Comparison of ENCODE assay signal across 31 cellular contexts in the genomic region with DNA sequence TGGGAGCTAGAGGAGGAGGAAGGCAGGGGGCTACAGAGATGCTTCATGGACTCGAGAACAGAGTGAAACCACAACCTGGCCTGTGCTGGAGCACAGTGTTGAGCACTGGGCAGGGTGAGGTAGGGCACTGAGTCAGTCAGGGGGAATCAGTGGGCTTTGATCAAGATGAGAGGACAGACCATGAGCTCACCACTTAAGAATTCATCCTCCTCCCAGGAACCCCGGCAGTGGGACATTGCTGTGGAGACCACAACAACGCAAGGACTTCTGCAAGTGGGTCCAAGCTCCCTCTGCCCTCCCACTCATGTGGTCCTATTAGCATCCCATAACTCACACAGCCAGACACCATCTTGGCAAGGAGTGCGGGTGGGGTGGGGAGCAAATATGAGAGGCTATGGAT. TPM values are rescaled to one million over a fixed set of nuclear protein-coding genes. Genes with fewer than 3 reads are reported as not detected.
DNase-seq lines count a peak whose midpoint lies in the region; ATAC-seq and TF ChIP-seq lines count a peak whose summit lies in the region.
"Had no signal": no experiment of that assay in that cellular context is flagged by ENCODE, and none has a peak within 500 bp of the region (broad histone marks: within the 10 kb centered on the region; RNA-seq: fewer than 3 reads in every experiment).

No MANE protein-coding gene starts in this region.

- H3K27me3 ChIP-seq in H7 (ENCODE audit: control insufficient read depth, insufficient read depth, low read length): no peaks in the 10 kb centered on the region
- no peaks in the 10 kb centered on the region for H3K27me3 ChIP-seq in left lung
- H3K27me3 ChIP-seq: BLaER1 treated with 17β-estradiol and CSF1 and Interleukin-3, amounts not matched to agents 10 nM and 100 nM; thyroid gland; vagina had no signal

- H3K4me3 ChIP-seq in H7 (ENCODE audit: insufficient read depth, low read depth, low read length) (no peak overlapping the region), left lung (no peak overlapping the region)
- H3K4me3 ChIP-seq: BLaER1 treated with 17β-estradiol and CSF1 and Interleukin-3, amounts not matched to agents 10 nM and 100 nM; prostate gland; thyroid gland; vagina had no signal

- intact Hi-C loops in left lung (cut with DNase I): no loop called here

- DNase-seq in H7 (peak; percentile 13), SW480 (ENCODE audit: low spot score) (peak; percentile 47), left lung (no peak)
- DNase-seq: activated CD4-positive, alpha-beta T cell treated with anti-CD3 and anti-CD28 coated beads, Interleukin-2, amount 50 U/mL, for 1 hour; activated CD4-positive, CD25-positive, alpha-beta regulatory T cell; activated CD8-positive, alpha-beta memory T cell treated with anti-CD3 and anti-CD28 coated beads, Interleukin-2, amount 10 ng/mL, durations not matched to agents 7 days and 5 days; activated gamma-delta T cell treated with Interleukin-2 at 50 U/mL for 16 hours; activated naive CD8-positive, alpha-beta T cell treated with anti-CD3 and anti-CD28 coated beads, Interleukin-2, amount 50 U/mL, for 24 hours; activated T-cell treated with anti-CD3 and anti-CD28 coated beads, Interleukin-2, amount 50 U/mL, for 48 hours; Caco-2; central memory CD4-positive, alpha-beta T cell; cortex of kidney; DMS79; GOT3; NCI-H1105; NCI-H187; NCI-H2171 treated with DMSO at 0.1 percent for 48 hours; NCI-H510A; occipital lobe; SK-N-SH; stimulated activated CD4-positive, alpha-beta T cell treated with anti-CD3 and anti-CD28 coated beads, Interleukin-4, amount 100 ng/mL, for 1 hour; thyroid gland had no signal

- ATAC-seq in left lung (peak; percentile 23), HG02623 (IDR thresholded peaks at IDR 0.05; ENCODE audit: unreplicated experiment) (no peak), GM21360 (IDR thresholded peaks at IDR 0.05; ENCODE audit: unreplicated experiment) (no peak), HG02798 (IDR thresholded peaks at IDR 0.05; ENCODE audit: poor library complexity, unreplicated experiment) (no peak), HG02981 (IDR thresholded peaks at IDR 0.05; ENCODE audit: unreplicated experiment) (no peak)
- ATAC-seq: activated CD8-positive, alpha-beta memory T cell treated with anti-CD3 and anti-CD28 coated beads, Interleukin-2, amount 10 ng/mL, durations not matched to agents 7 days and 5 days; activated naive CD8-positive, alpha-beta T cell treated with anti-CD3 and anti-CD28 coated beads, Interleukin-2, amount 50 U/mL, for 24 hours; sciatic nerve had no signal

- no peaks in the 10 kb centered on the region for H3K4me1 ChIP-seq in left lung
- H3K4me1 ChIP-seq: BLaER1 treated with 17β-estradiol and CSF1 and Interleukin-3, amounts not matched to agents 10 nM and 100 nM; Caco-2; prostate gland; thyroid gland; vagina had no signal

- no peaks in the 10 kb centered on the region for H3K36me3 ChIP-seq in H7 (replicated peaks; ENCODE audit: control insufficient read depth, insufficient read depth, low read length)
- H3K36me3 ChIP-seq in left lung: no peaks in the 10 kb centered on the region
- H3K36me3 ChIP-seq: BLaER1 treated with 17β-estradiol and CSF1 and Interleukin-3, amounts not matched to agents 10 nM and 100 nM; prostate gland; thyroid gland; vagina had no signal

- TF ChIP-seq CTCF in left lung (IDR thresholded peaks at IDR 0.05): no peak

- H3K27ac ChIP-seq in left lung: no peak overlapping the region
- H3K27ac ChIP-seq: BLaER1 treated with 17β-estradiol and CSF1 and Interleukin-3, amounts not matched to agents 10 nM and 100 nM; prostate gland; thyroid gland; vagina had no signal

- H3K9me3 ChIP-seq in left lung: no peaks in the 10 kb centered on the region
- H3K9me3 ChIP-seq: BLaER1 treated with 17β-estradiol and CSF1 and Interleukin-3, amounts not matched to agents 10 nM and 100 nM; Caco-2; prostate gland; SK-N-SH; thyroid gland; vagina had no signal

RNA-seq across cellular contexts. Expression of a gene that starts 1.7 kb away (rescaled TPM):
- total RNA-seq in H7 (2014; rRNA removed; shearing (Covaris generic)): 0.18 TPM in 1 of 2 replicates, not detected in the other
- not detected for total RNA-seq in left lung
- total RNA-seq: activated CD8-positive, alpha-beta memory T cell treated with anti-CD3 and anti-CD28 coated beads, Interleukin-2, amount 10 ng/mL, durations not matched to agents 7 days and 5 days; Caco-2; fibroblast of villous mesenchyme; prostate gland; sciatic nerve; thyroid gland; vagina had no signal

RNA-seq across cellular contexts. Expression of a gene that starts 44.0 kb away (rescaled TPM):
- total RNA-seq in H7 (2014; rRNA removed; shearing (Covaris generic)): 0.44 TPM in 1 of 2 replicates, not detected in the other
- total RNA-seq in left lung: 10 to 100 TPM; 62.3 to 78.9 TPM

Comparison
In these comparisons a context has a peak if more than half of its experiments do, and no peak if none do; other contexts are left out.
1. DNase-seq: peak in H7 (single experiment) and SW480 (single experiment); none in left lung (0 of 2).
2. RNA of a gene that starts 44.0 kb away (total RNA-seq): 62.3 to 78.9 TPM in left lung; 0.44 TPM in H7; every median in the first group is over 10 times any median in the second.